1 cellular context compared by ENCODE assay signal in the genomic region with DNA sequence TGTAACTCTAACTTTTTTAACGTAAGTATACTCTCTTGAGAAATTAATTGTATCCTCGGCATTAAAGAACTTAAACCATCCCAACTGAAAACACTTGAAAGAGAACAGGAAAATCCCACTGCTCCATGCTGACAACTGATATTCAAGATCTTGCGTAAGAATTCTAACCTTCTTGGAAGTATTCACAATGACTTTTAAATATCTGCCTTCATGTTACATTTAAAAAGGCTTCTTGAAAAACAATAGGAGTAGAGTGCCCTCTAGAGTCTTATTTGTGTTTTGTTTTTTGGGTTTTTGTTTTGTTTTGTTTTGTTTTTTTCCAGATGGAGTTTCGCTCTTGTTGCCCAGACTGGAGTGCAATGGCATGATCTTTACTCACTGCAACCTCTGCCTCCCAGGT.
TF ChIP-seq lines count a peak whose summit lies in the region.

No MANE protein-coding gene starts in this region.

TF ChIP-seq in GM12878, 131 proteins besides CTCF, POLR2A, EP300 and RAD21 (continued from another document):
- TF ChIP-seq, protein P1, sequence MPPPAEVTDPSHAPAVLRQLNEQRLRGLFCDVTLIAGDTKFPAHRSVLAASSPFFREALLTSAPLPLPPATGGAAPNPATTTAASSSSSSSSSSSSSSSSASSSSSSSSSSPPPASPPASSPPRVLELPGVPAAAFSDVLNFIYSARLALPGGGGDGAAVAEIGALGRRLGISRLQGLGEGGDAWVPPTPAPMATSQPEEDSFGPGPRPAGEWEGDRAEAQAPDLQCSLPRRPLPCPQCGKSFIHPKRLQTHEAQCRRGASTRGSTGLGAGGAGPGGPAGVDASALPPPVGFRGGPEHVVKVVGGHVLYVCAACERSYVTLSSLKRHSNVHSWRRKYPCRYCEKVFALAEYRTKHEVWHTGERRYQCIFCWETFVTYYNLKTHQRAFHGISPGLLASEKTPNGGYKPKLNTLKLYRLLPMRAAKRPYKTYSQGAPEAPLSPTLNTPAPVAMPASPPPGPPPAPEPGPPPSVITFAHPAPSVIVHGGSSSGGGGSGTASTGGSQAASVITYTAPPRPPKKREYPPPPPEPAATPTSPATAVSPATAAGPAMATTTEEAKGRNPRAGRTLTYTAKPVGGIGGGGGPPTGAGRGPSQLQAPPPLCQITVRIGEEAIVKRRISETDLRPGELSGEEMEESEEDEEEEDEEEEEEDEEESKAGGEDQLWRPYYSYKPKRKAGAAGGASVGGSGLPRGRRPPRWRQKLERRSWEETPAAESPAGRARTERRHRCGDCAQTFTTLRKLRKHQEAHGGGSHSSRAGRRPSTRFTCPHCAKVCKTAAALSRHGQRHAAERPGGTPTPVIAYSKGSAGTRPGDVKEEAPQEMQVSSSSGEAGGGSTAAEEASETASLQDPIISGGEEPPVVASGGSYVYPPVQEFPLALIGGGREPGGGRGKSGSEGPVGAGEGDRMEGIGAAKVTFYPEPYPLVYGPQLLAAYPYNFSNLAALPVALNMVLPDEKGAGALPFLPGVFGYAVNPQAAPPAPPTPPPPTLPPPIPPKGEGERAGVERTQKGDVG (CRISPR knock-in tag; IDR thresholded peaks at IDR 0.05): no peak
- no peak for TF ChIP-seq SREBF1 (IDR thresholded peaks at IDR 0.05; ENCODE audit: low read length)
- TF ChIP-seq MXI1 (IDR thresholded peaks at IDR 0.05; ENCODE audit: low read depth, low read length): no peak
- peak; percentile 39; the same call in 1 of the 2 replicates for TF ChIP-seq SMC3 (IDR thresholded peaks at IDR 0.05; ENCODE audit: borderline replicate concordance, low read length)
